9 cellular contexts compared by ENCODE assay signal in the genomic region with DNA sequence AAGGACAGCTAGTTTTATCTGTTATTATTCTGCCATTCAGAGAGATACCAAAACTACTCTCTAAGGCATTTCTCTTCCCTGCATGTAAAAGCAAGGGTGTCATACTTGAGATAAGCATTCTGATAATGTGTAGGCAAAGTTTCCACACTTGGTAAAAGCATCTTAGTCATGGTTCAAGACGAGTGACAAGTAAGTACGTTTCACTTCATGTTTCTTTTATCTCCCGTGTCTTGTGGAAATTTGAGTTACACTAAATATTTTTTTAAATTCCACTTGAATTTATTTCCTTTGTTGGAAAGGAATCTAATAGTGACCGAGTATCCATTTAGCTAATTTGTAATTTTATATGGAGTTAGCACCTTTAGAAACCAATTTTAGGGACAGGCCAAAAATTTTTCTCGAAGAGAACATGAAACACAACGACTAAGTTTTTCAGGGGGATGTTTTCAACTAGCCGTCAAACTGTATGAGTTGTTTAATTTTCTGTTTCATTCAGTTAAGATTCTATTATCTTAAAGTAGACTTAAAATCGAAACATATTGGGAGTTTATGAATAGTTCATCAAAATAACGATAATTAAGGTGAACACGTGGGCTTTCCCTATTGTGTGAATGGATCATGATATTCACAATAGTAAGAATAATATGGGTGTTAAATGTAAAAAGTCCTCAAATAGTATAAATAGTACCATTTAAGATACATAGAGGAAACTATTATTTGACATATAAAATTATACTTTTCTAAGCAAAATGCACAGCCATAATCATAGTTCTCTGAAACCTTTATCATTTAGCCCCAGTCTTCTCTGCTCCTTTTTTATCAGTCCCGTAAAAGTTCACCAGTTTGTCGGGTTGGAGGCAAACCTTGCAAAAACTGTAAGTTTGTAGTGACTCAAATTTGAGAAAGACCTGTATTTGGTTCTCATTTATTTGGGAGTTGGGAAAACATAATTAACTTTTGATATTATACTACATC. TPM values are rescaled to one million over a fixed set of nuclear protein-coding genes. Genes with fewer than 3 reads are reported as not detected.
A peak's percentile ranks its signal among the peaks of the same experiment; 100 is the strongest.
DNase-seq lines count a peak whose midpoint lies in the region; ATAC-seq and TF ChIP-seq lines count a peak whose summit lies in the region.
"Had no signal": no experiment of that assay in that cellular context is flagged by ENCODE, and none has a peak within 500 bp of the region (broad histone marks: within the 10 kb centered on the region; RNA-seq: fewer than 3 reads in every experiment).

No MANE protein-coding gene starts in this region.

- intact Hi-C loops in left ventricle myocardium inferior (cut with micrococcal nuclease) (no loop called here), Right ventricle myocardium superior (cut with DNase I) (loop anchor here (5.0 kb wide), 1 partner anchor 189 kb away; no protein-coding TSS in a partner anchor)

- DNase-seq in left ventricle myocardium inferior (no peak), Right ventricle myocardium superior (no peak), fibroblast of villous mesenchyme (ENCODE audit: low read depth) (peak; percentile 69), upper lobe of left lung (no peak), NCI-H526 treated with DMSO at 0.1 percent for 48 hours (lab: John Stamatoyannopoulos, UW) (no peak)
- DNase-seq: cerebellar nuclear complex had no signal

- H3K27me3 Mint-ChIP-seq in T-helper 1 cell treated with Interleukin-12 subunit alpha and Interleukin-12 subunit beta and Interleukin-4 antibody, amounts not matched to agents 30 μg/mL and 1 μg/mL, for 36 hours (ENCODE audit: low read depth): no peaks in the 10 kb centered on the region

- H3K27me3 ChIP-seq in left ventricle myocardium inferior (ENCODE audit: low read depth): no peaks in the 10 kb centered on the region
- no peaks in the 10 kb centered on the region for H3K27me3 ChIP-seq in upper lobe of left lung

- H3K36me3 ChIP-seq in left ventricle myocardium inferior: no peaks in the 10 kb centered on the region
- no peaks in the 10 kb centered on the region for H3K36me3 ChIP-seq in upper lobe of left lung

- H3K4me1 Mint-ChIP-seq in T-helper 1 cell treated with Interleukin-12 subunit alpha and Interleukin-12 subunit beta and Interleukin-4 antibody, amounts not matched to agents 30 μg/mL and 1 μg/mL, for 36 hours (ENCODE audit: low read depth): peaks cover 18% of the 10 kb centered on the region

- TF ChIP-seq EP300 in upper lobe of left lung (IDR thresholded peaks at IDR 0.05): no peak

- H3K27ac ChIP-seq in left ventricle myocardium inferior (replicated peaks): peak overlapping the region; percentile 97
- H3K27ac ChIP-seq in upper lobe of left lung: peak overlapping the region in 3 of 4 donors; percentile 89 to 92 (median 92)

- H3K27ac Mint-ChIP-seq in T-helper 1 cell treated with Interleukin-12 subunit alpha and Interleukin-12 subunit beta and Interleukin-4 antibody, amounts not matched to agents 30 μg/mL and 1 μg/mL, for 36 hours: no peak overlapping the region

- no peaks in the 10 kb centered on the region for H3K36me3 Mint-ChIP-seq in T-helper 1 cell treated with Interleukin-12 subunit alpha and Interleukin-12 subunit beta and Interleukin-4 antibody, amounts not matched to agents 30 μg/mL and 1 μg/mL, for 36 hours (ENCODE audit: low read depth)

- H3K9me3 Mint-ChIP-seq in T-helper 1 cell treated with Interleukin-12 subunit alpha and Interleukin-12 subunit beta and Interleukin-4 antibody, amounts not matched to agents 30 μg/mL and 1 μg/mL, for 36 hours: no peaks in the 10 kb centered on the region

- H3K4me3 ChIP-seq in left ventricle myocardium inferior: peak overlapping the region; percentile 71
- no peak overlapping the region for H3K4me3 ChIP-seq in fibroblast of villous mesenchyme (ENCODE audit: low read depth, low read length)
- H3K4me3 ChIP-seq in upper lobe of left lung: no peak overlapping the region

- TF ChIP-seq POLR2A in upper lobe of left lung (IDR thresholded peaks at IDR 0.05): no peak

- H3K4me1 ChIP-seq in left ventricle myocardium inferior (peaks cover 16% of the 10 kb centered on the region), upper lobe of left lung (peaks cover 3 to 25% (median 10%) of the 10 kb centered on the region in 4 donors)

- 71 to 78% methylated on average over 12 of the region's 12 CpGs for WGBS in upper lobe of left lung, 2 donors

- H3K4me3 Mint-ChIP-seq in T-helper 1 cell treated with Interleukin-12 subunit alpha and Interleukin-12 subunit beta and Interleukin-4 antibody, amounts not matched to agents 30 μg/mL and 1 μg/mL, for 36 hours: peak overlapping the region; percentile 30

- H3K9me3 ChIP-seq in left ventricle myocardium inferior (replicated peaks) (no peaks in the 10 kb centered on the region), upper lobe of left lung (no peaks in the 10 kb centered on the region)

- TF ChIP-seq CTCF in left ventricle myocardium inferior (IDR thresholded peaks at IDR 0.05; ENCODE audit: borderline replicate concordance) (no peak), fibroblast of villous mesenchyme (IDR thresholded peaks at IDR 0.05; ENCODE audit: insufficient read depth, low read depth, low read length) (no peak), upper lobe of left lung (IDR thresholded peaks at IDR 0.05) (no peak)

- ATAC-seq in Right ventricle myocardium superior (ENCODE audit: poor library complexity): no peak
- ATAC-seq in upper lobe of left lung (ENCODE audit: low FRiP score in 2 of 2): no peak
- ATAC-seq in GM19397 (IDR thresholded peaks at IDR 0.05; ENCODE audit: unreplicated experiment): no peak
- no peak for ATAC-seq in HG03432 (IDR thresholded peaks at IDR 0.05; ENCODE audit: unreplicated experiment)

RNA-seq across cellular contexts. Expression of a gene that starts 1.6 kb away (rescaled TPM):
- total RNA-seq in left ventricle myocardium inferior (2.8 TPM), Right ventricle myocardium superior (5.1 TPM), fibroblast of villous mesenchyme (1.6 and 2.6 TPM in 2 replicates), upper lobe of left lung (1 to 10 TPM; 1.0 to 6.8 (median 1.8) TPM)

RNA-seq across cellular contexts. Expression of a gene that starts 28.3 kb away (rescaled TPM):
- 0.14 TPM for total RNA-seq in left ventricle myocardium inferior
- not detected for total RNA-seq in Right ventricle myocardium superior
- total RNA-seq in fibroblast of villous mesenchyme: 0.32 and 0.43 TPM in 2 replicates
- total RNA-seq in upper lobe of left lung: 1 to 10 TPM in 1 of 6 donors, under 1 TPM in 2, not detected in 3; 0.30 to 2.0 (median 0.74) TPM

RNA-seq across cellular contexts. Expression of a gene that starts 34.6 kb away (rescaled TPM):
- total RNA-seq in left ventricle myocardium inferior (not detected), Right ventricle myocardium superior (not detected), fibroblast of villous mesenchyme (1.3 TPM in 2 replicates), upper lobe of left lung (under 1 TPM in 1 of 6 donors, not detected in 5; 0.23 TPM)
